Comparison of ENCODE assay signal across 1 cellular context in genomic region chr19:50607874-50608785, GRCh38.
TF ChIP-seq lines count a peak whose summit lies in the region.

No MANE protein-coding gene starts in this region.

TF ChIP-seq in HepG2, 621 proteins besides CTCF, POLR2A, EP300 and RAD21 (continued from another document):
- peak; percentile 46 for TF ChIP-seq NFYB (CRISPR knock-in tag; IDR thresholded peaks at IDR 0.05)
- TF ChIP-seq ZBTB33 (CRISPR knock-in tag; IDR thresholded peaks at IDR 0.05): peak; percentile 59
- no peak for TF ChIP-seq ZNF546 (CRISPR knock-in tag; conservative IDR thresholded peaks at IDR 0.05)
- TF ChIP-seq RFXAP (CRISPR knock-in tag; IDR thresholded peaks at IDR 0.05; ENCODE audit: borderline replicate concordance): peak; percentile 99
- TF ChIP-seq CREBL2 (CRISPR knock-in tag; IDR thresholded peaks at IDR 0.05; ENCODE audit: borderline replicate concordance): no peak
- no peak for TF ChIP-seq ZNF264 (CRISPR knock-in tag; IDR thresholded peaks at IDR 0.05)
- TF ChIP-seq, protein P1, sequence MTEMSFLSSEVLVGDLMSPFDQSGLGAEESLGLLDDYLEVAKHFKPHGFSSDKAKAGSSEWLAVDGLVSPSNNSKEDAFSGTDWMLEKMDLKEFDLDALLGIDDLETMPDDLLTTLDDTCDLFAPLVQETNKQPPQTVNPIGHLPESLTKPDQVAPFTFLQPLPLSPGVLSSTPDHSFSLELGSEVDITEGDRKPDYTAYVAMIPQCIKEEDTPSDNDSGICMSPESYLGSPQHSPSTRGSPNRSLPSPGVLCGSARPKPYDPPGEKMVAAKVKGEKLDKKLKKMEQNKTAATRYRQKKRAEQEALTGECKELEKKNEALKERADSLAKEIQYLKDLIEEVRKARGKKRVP (CRISPR knock-in tag; IDR thresholded peaks at IDR 0.05): no peak
- no peak for TF ChIP-seq MXD1 (CRISPR knock-in tag; IDR thresholded peaks at IDR 0.05)
- TF ChIP-seq CREM (IDR thresholded peaks at IDR 0.05): peak; percentile 43; the same call in 1 of the 2 replicates
- TF ChIP-seq CREM (CRISPR knock-in tag; IDR thresholded peaks at IDR 0.05): no peak
- TF ChIP-seq ZNF124 (CRISPR knock-in tag; IDR thresholded peaks at IDR 0.05): no peak
- TF ChIP-seq ATF7 (IDR thresholded peaks at IDR 0.05): peak; percentile 89
- no peak for TF ChIP-seq ATF7 (CRISPR knock-in tag; IDR thresholded peaks at IDR 0.05)
- peak; percentile 63 for TF ChIP-seq NFYC (CRISPR knock-in tag; IDR thresholded peaks at IDR 0.05)
- no peak for TF ChIP-seq AHR (CRISPR knock-in tag; IDR thresholded peaks at IDR 0.05)
- no peak for TF ChIP-seq ZNF652 (CRISPR knock-in tag; IDR thresholded peaks at IDR 0.05; ENCODE audit: borderline replicate concordance, low read depth)
- no peak for TF ChIP-seq ELF3 (CRISPR knock-in tag; IDR thresholded peaks at IDR 0.05)
- TF ChIP-seq CREB1 (IDR thresholded peaks at IDR 0.05): peak; percentile 96
- TF ChIP-seq CREB1 (CRISPR knock-in tag; IDR thresholded peaks at IDR 0.05): peak; percentile 70
- peak; percentile 98 for TF ChIP-seq RFX5 (IDR thresholded peaks at IDR 0.05; ENCODE audit: low read depth, low read length)
